8 cellular contexts compared by ENCODE assay signal in genomic region chr4:7192252-7193039, GRCh38. TPM values are rescaled to one million over a fixed set of nuclear protein-coding genes. Genes with fewer than 3 reads are reported as not detected.
DNase-seq lines count a peak whose midpoint lies in the region; ATAC-seq, FAIRE-seq and TF ChIP-seq lines count a peak whose summit lies in the region.

Gene SORCS2, plus strand, starts transcription at chr4:7192538.

- ATAC-seq in activated CD4-positive, alpha-beta T cell treated with anti-CD3 and anti-CD28 coated beads for 36 hours, result peak; percentile 85
- peak; percentile 86 to 94 (median 90) for ATAC-seq in right lobe of liver

- peaks cover 0 to 14% (median 0%) of the 10 kb centered on the region in 4 donors for H3K4me1 ChIP-seq in right lobe of liver

- peaks cover 45% of the 10 kb centered on the region for H3K27me3 Mint-ChIP-seq in activated CD4-positive, alpha-beta T cell treated with anti-CD3 and anti-CD28 coated beads for 36 hours

- CTCF ChIA-PET in activated CD4-positive, alpha-beta T cell treated with anti-CD3 and anti-CD28 coated beads for 36 hours (lab: Charles Lee), result interaction anchor here (0.6 to 1.1 kb wide), 5 partner anchors 19 to 144 kb away, joined by 3 to 4 read pairs (median 3); no protein-coding TSS in a partner anchor

- H3K27ac ChIP-seq in 22Rv1 (no peak within 1 kb of the TSS), right lobe of liver (no peak within 1 kb of the TSS)

- H3K27me3 ChIP-seq in right lobe of liver, result no peaks in the 10 kb centered on the region

- peak; percentile 74 for DNase-seq in GM12892 (ENCODE audit: insufficient read length)
- DNase-seq in NAMALWA (ENCODE audit: low spot score), result peak; percentile 34
- peak; percentile 74 for DNase-seq in activated CD4-positive, alpha-beta T cell treated with anti-CD3 and anti-CD28 coated beads for 36 hours
- peak; percentile 71 for DNase-seq in dermis blood vessel endothelial cell
- DNase-seq in right lobe of liver, result peak; percentile 67 to 78 (median 74)
- DNase-seq in stimulated activated CD4-positive, alpha-beta T cell treated with anti-CD3 and anti-CD28 coated beads, Interleukin-2, amount 100 ng/mL, for 48 hours, result peak; percentile 44 to 59
- no peak for DNase-seq in SHP77 (lab: John Stamatoyannopoulos, UW)

- TF ChIP-seq POLR2A in GM12892 (IDR thresholded peaks at IDR 0.05; ENCODE audit: low read depth, low read length), result no peak
- no peak for TF ChIP-seq POLR2A in right lobe of liver (IDR thresholded peaks at IDR 0.05)

- no peaks in the 10 kb centered on the region for H3K4me1 Mint-ChIP-seq in activated CD4-positive, alpha-beta T cell treated with anti-CD3 and anti-CD28 coated beads for 36 hours

- no peaks in the 10 kb centered on the region for H3K36me3 Mint-ChIP-seq in activated CD4-positive, alpha-beta T cell treated with anti-CD3 and anti-CD28 coated beads for 36 hours (ENCODE audit: low read depth)

- no peak for FAIRE-seq in GM12892 (lab: Jason Lieb, UNC)

- H3K4me3 ChIP-seq in right lobe of liver, result peak within 1 kb of the TSS; percentile 46 to 50 (median 47)

- no peaks in the 10 kb centered on the region for H3K9me3 ChIP-seq in right lobe of liver

- TF ChIP-seq CTCF in 22Rv1 (IDR thresholded peaks at IDR 0.05) (peak; percentile 86), right lobe of liver (IDR thresholded peaks at IDR 0.05) (peak; percentile 59 to 92 (median 76))

- H3K4me3 Mint-ChIP-seq in activated CD4-positive, alpha-beta T cell treated with anti-CD3 and anti-CD28 coated beads for 36 hours, result no peak within 1 kb of the TSS

- POLR2A ChIA-PET in activated CD4-positive, alpha-beta T cell treated with anti-CD3 and anti-CD28 coated beads for 36 hours (lab: Charles Lee), result no interaction called here

- intact Hi-C loops in activated CD4-positive, alpha-beta T cell treated with anti-CD3 and anti-CD28 coated beads for 36 hours (cut with DNase I, micrococcal nuclease), result loop anchor here (1.0 to 10.0 kb wide), 8 partner anchors 104 to 792 kb away; no protein-coding TSS in a partner anchor
- intact Hi-C loops in right lobe of liver (cut with DNase I), result loop anchor here (5.0 to 10.0 kb wide), 3 partner anchors 105 to 602 kb away; no protein-coding TSS in a partner anchor

- 3% methylated on average over 8 of the region's 119 CpGs for WGBS in right lobe of liver (ENCODE audit: insufficient coverage, low coverage, low lambda C conversion rate, missing lambda C conversion rate)

- H3K27ac Mint-ChIP-seq in activated CD4-positive, alpha-beta T cell treated with anti-CD3 and anti-CD28 coated beads for 36 hours, result no peak within 1 kb of the TSS

- no peaks in the 10 kb centered on the region for H3K9me3 Mint-ChIP-seq in activated CD4-positive, alpha-beta T cell treated with anti-CD3 and anti-CD28 coated beads for 36 hours (ENCODE audit: low read depth)

- H3K36me3 ChIP-seq in right lobe of liver, result no peaks in the 10 kb centered on the region

RNA-seq across cellular contexts. Expression of gene SORCS2, which starts in this region (rescaled TPM):
- not detected for polyA plus RNA-seq in GM12892 (2012; ENCODE audit: missing spikeins)
- under 1 TPM in 1 of 2 experiments, not detected in 1; 0.04 TPM for total RNA-seq in activated CD4-positive, alpha-beta T cell treated with anti-CD3 and anti-CD28 coated beads for 36 hours
- total RNA-seq in dermis blood vessel endothelial cell (under 0.01 and 0.05 TPM in 2 replicates), right lobe of liver (1 to 10 TPM in 5 of 6 experiments, under 1 TPM in 1; 0.18 to 6.2 (median 3.1) TPM)

Comparison
In these comparisons a context has a peak if more than half of its experiments do, and no peak if none do; other contexts are left out.
1. Peak in DNase-seq and ATAC-seq in activated CD4-positive, alpha-beta T cell treated with anti-CD3 and anti-CD28 coated beads for 36 hours; RNA of the gene not detected or under 1 TPM.
2. Peak in DNase-seq in dermis blood vessel endothelial cell; RNA of the gene not detected or under 1 TPM.
3. DNase-seq: peak in GM12892 (single experiment), NAMALWA (single experiment), right lobe of liver (3 of 3) and stimulated activated CD4-positive, alpha-beta T cell treated with anti-CD3 and anti-CD28 coated beads, Interleukin-2, amount 100 ng/mL, for 48 hours (2 of 2); none in SHP77 (0 of 2).